Comparison of ENCODE assay signal across 24 cellular contexts in the genomic region with DNA sequence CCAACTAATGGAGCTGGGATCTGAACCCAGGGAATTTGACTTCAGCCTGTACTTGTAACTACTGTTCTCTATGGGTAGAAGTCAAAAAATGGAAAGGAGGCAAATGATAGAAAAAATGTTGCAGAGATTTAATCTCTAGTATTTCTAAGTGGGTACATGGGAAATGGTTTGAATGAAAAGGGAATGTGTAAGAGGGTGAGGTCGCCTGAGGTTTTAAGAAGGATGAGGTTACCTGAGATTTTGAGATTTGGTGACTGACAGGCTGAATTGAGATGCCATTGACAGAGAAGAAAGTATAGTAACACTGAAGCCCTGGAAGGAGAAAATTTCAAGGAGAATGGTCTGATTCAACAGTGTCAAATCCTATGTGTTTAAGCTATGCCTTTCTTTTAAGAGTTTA.
"Had no signal": no experiment of that assay in that cellular context is flagged by ENCODE, and none has a peak within 500 bp of the region (broad histone marks: within the 10 kb centered on the region; RNA-seq: fewer than 3 reads in every experiment).

No MANE protein-coding gene starts in this region.

- H2AFZ ChIP-seq: neural progenitor cell had no signal

- H3K9me3 ChIP-seq: lower lobe of right lung, testis, upper lobe of right lung had no signal

- FAIRE-seq: endometrium had no signal

- H3K27ac ChIP-seq: cardiac muscle cell, lower lobe of right lung, neural progenitor cell, testis, upper lobe of right lung had no signal

- H3K27ac Mint-ChIP-seq: activated CD4-positive, alpha-beta memory T cell treated with anti-CD3 and anti-CD28 coated beads for 36 hours; activated naive CD4-positive, alpha-beta T cell treated with anti-CD3 and anti-CD28 coated beads for 36 hours; activated naive CD8-positive, alpha-beta T cell treated with anti-CD3 and anti-CD28 coated beads, Interleukin-2, amount 10 ng/mL, durations not matched to agents 7 days and 5 days; neural progenitor cell; progenitor cell of endocrine pancreas had no signal

- H3K36me3 Mint-ChIP-seq: activated CD4-positive, alpha-beta memory T cell treated with anti-CD3 and anti-CD28 coated beads for 36 hours; activated naive CD8-positive, alpha-beta T cell treated with anti-CD3 and anti-CD28 coated beads, Interleukin-2, amount 10 ng/mL, durations not matched to agents 7 days and 5 days had no signal

- H3K9me3 Mint-ChIP-seq: activated CD4-positive, alpha-beta memory T cell treated with anti-CD3 and anti-CD28 coated beads for 36 hours; activated naive CD4-positive, alpha-beta T cell treated with anti-CD3 and anti-CD28 coated beads for 36 hours had no signal

- DNase-seq: activated CD4-positive, alpha-beta memory T cell treated with anti-CD3 and anti-CD28 coated beads for 36 hours; activated CD4-positive, alpha-beta T cell treated with anti-CD3 and anti-CD28 coated beads for 4 hours; activated CD4-positive, CD25-positive, alpha-beta regulatory T cell; activated effector memory CD4-positive, alpha-beta T cell treated with Interleukin-2 at 50 U/mL for 16 hours; activated naive CD4-positive, alpha-beta T cell treated with anti-CD3 and anti-CD28 coated beads for 36 hours; activated naive CD8-positive, alpha-beta T cell treated with anti-CD3 and anti-CD28 coated beads, Interleukin-2, amount 10 ng/mL, durations not matched to agents 7 days and 5 days; activated T-cell treated with anti-CD3 and anti-CD28 coated beads, Interleukin-2, amount 50 U/mL, for 48 hours; amniotic stem cell; effector CD4-positive, alpha-beta T cell; erythroblast; foreskin fibroblast; lower lobe of right lung; naive thymus-derived CD4-positive, alpha-beta T cell; retina; stimulated activated CD4-positive, alpha-beta T cell treated with anti-CD3 and anti-CD28 coated beads, Interleukin-4, amount 100 ng/mL, for 1 hour; stimulated activated naive CD4-positive, alpha-beta T cell; T1000; testis; upper lobe of right lung had no signal

- H3K4me2 ChIP-seq: neural progenitor cell had no signal

- H3K9ac ChIP-seq: neural progenitor cell had no signal

- H3K27me3 ChIP-seq: cardiac muscle cell, neural progenitor cell, testis, upper lobe of right lung had no signal

- H3K36me3 ChIP-seq: cardiac muscle cell, lower lobe of right lung, upper lobe of right lung had no signal

- H3K27me3 Mint-ChIP-seq: progenitor cell of endocrine pancreas had no signal

- H3K4me3 Mint-ChIP-seq: activated CD4-positive, alpha-beta memory T cell treated with anti-CD3 and anti-CD28 coated beads for 36 hours; activated naive CD4-positive, alpha-beta T cell treated with anti-CD3 and anti-CD28 coated beads for 36 hours; activated naive CD8-positive, alpha-beta T cell treated with anti-CD3 and anti-CD28 coated beads, Interleukin-2, amount 10 ng/mL, durations not matched to agents 7 days and 5 days; naive thymus-derived CD4-positive, alpha-beta T cell; neural progenitor cell had no signal

- ATAC-seq: left lobe of liver; lower lobe of right lung; naive thymus-derived CD4-positive, alpha-beta T cell; upper lobe of right lung had no signal

- H3K4me3 ChIP-seq: cardiac muscle cell, lower lobe of right lung, neural progenitor cell, testis, upper lobe of right lung had no signal
